9 cellular contexts compared by ENCODE assay signal in genomic region chr16:71367243-71367976, GRCh38. TPM values are rescaled to one million over a fixed set of nuclear protein-coding genes. Genes with fewer than 3 reads are reported as not detected.
DNase-seq lines count a peak whose midpoint lies in the region; ATAC-seq, FAIRE-seq and TF ChIP-seq lines count a peak whose summit lies in the region.
"Had no signal": no experiment of that assay in that cellular context is flagged by ENCODE, and none has a peak within 500 bp of the region (broad histone marks: within the 10 kb centered on the region; RNA-seq: fewer than 3 reads in every experiment).

No MANE protein-coding gene starts in this region.

- H3K27me3 Mint-ChIP-seq in activated T-helper 17 cell treated with anti-CD3 and anti-CD28 coated beads, Interleukin-2, amount 50 U/mL, for 72 hours = peaks cover 24% of the 10 kb centered on the region

- no peaks in the 10 kb centered on the region for H4K20me1 ChIP-seq in keratinocyte (ENCODE audit: control insufficient read depth, extremely low read depth, insufficient read depth, low read length)

- no peaks in the 10 kb centered on the region for H3K36me3 Mint-ChIP-seq in activated T-helper 17 cell treated with anti-CD3 and anti-CD28 coated beads, Interleukin-2, amount 50 U/mL, for 72 hours (ENCODE audit: low read depth)

- no peak for TF ChIP-seq POLR2A in suprapubic skin (IDR thresholded peaks at IDR 0.05)

- TF ChIP-seq CTCF in keratinocyte (optimal IDR thresholded peaks at IDR 0.05 in 1 of 3, IDR thresholded peaks at IDR 0.05 in 1 of 3, conservative IDR thresholded peaks at IDR 0.05 in 1 of 3; ENCODE audit: extremely low read depth in 1 of 3, insufficient read depth in 2 of 3, low read length in 3 of 3) (peak; percentile 83 to 92 (median 92)), suprapubic skin (IDR thresholded peaks at IDR 0.05) (peak in 1 of 2 donors; percentile 34)

- no peaks in the 10 kb centered on the region for H3K4me1 Mint-ChIP-seq in activated T-helper 17 cell treated with anti-CD3 and anti-CD28 coated beads, Interleukin-2, amount 50 U/mL, for 72 hours

- H3K27me3 ChIP-seq in keratinocyte (ENCODE audit: control insufficient read depth, extremely low read depth, insufficient read depth, low read length) (peaks cover 5% of the 10 kb centered on the region), suprapubic skin (peaks cover 22% of the 10 kb centered on the region)

- H3K4me1 ChIP-seq in keratinocyte (ENCODE audit: control insufficient read depth, extremely low read depth, insufficient read depth, low read length) (no peaks in the 10 kb centered on the region), suprapubic skin (no peaks in the 10 kb centered on the region)

- WGBS in suprapubic skin = 77% methylated on average over 9 of the region's 12 CpGs

- H3K9me1 ChIP-seq in keratinocyte (ENCODE audit: control insufficient read depth, extremely low read depth, insufficient read depth, low read length) = no peaks in the 10 kb centered on the region

- H3K9me3 ChIP-seq in keratinocyte (ENCODE audit: control insufficient read depth, low read depth, low read length) (no peaks in the 10 kb centered on the region), suprapubic skin (no peaks in the 10 kb centered on the region)

- H3K4me3 ChIP-seq in keratinocyte (ENCODE audit: control insufficient read depth in 2 of 3, extremely low read depth in 1 of 3, insufficient read depth in 2 of 3, low read depth in 1 of 3, low read length in 3 of 3) = no peak overlapping the region
- H3K4me3 ChIP-seq in suprapubic skin = no peak overlapping the region

- H3K9me3 Mint-ChIP-seq in activated T-helper 17 cell treated with anti-CD3 and anti-CD28 coated beads, Interleukin-2, amount 50 U/mL, for 72 hours = no peaks in the 10 kb centered on the region

- H3K9ac ChIP-seq in keratinocyte (ENCODE audit: control insufficient read depth, extremely low read depth, insufficient read depth, low read length) = no peak overlapping the region

- peak; percentile 45 for DNase-seq in COLO829 (ENCODE audit: low spot score)
- DNase-seq in GM19240 (ENCODE audit: insufficient read length, low spot score) = peak; percentile 39
- DNase-seq in NCI-H2227 treated with DMSO at 0.1 percent for 48 hours (lab: John Stamatoyannopoulos, UW) = peak; percentile 37
- no peak for DNase-seq in keratinocyte (ENCODE audit: low read depth, low spot score)
- DNase-seq in superior temporal gyrus (ENCODE audit: extremely low spot score) = peak; percentile 18
- no peak for DNase-seq in NCI-H2029 treated with DMSO at 0.1 percent for 48 hours (lab: John Stamatoyannopoulos, UW)
- DNase-seq in suprapubic skin (ENCODE audit: low spot score in 2 of 2) = no peak

- H3K27ac Mint-ChIP-seq in activated T-helper 17 cell treated with anti-CD3 and anti-CD28 coated beads, Interleukin-2, amount 50 U/mL, for 72 hours = no peak overlapping the region

- no peak overlapping the region for H3K4me3 Mint-ChIP-seq in activated T-helper 17 cell treated with anti-CD3 and anti-CD28 coated beads, Interleukin-2, amount 50 U/mL, for 72 hours

- H3K4me2 ChIP-seq in keratinocyte (ENCODE audit: control insufficient read depth, extremely low read depth, insufficient read depth, low read depth, low read length) = no peak overlapping the region

- no peaks in the 10 kb centered on the region for H3K79me2 ChIP-seq in keratinocyte (ENCODE audit: control insufficient read depth, insufficient read depth, low read length)

- peak; percentile 65 for ATAC-seq in activated T-helper 17 cell treated with anti-CD3 and anti-CD28 coated beads, Interleukin-2, amount 50 U/mL, for 72 hours (replicated peaks)

- TF ChIP-seq EP300 in suprapubic skin (IDR thresholded peaks at IDR 0.05) = no peak

- H3K36me3 ChIP-seq in keratinocyte (ENCODE audit: control insufficient read depth in 2 of 2, extremely low read depth in 1 of 2, insufficient read depth in 2 of 2, low read length in 2 of 2) (no peaks in the 10 kb centered on the region), suprapubic skin (no peaks in the 10 kb centered on the region)

- FAIRE-seq in keratinocyte (lab: Jason Lieb, UNC) = no peak

- H3K27ac ChIP-seq in keratinocyte (ENCODE audit: control insufficient read depth, insufficient read depth, low read length) (no peak overlapping the region), suprapubic skin (no peak overlapping the region)

- dilution Hi-C loops in keratinocyte (cut with MboI; ENCODE audit: extremely low pct_ligation_motif_present, low sequenced_read_pairs) = no loop called here

- no peak overlapping the region for H2AFZ ChIP-seq in keratinocyte (ENCODE audit: control insufficient read depth, low read length)

RNA-seq across cellular contexts. Expression of gene CALB2, which starts 8.9 kb away (rescaled TPM):
- not detected for total RNA-seq in activated T-helper 17 cell treated with anti-CD3 and anti-CD28 coated beads, Interleukin-2, amount 50 U/mL, for 72 hours
- polyA plus RNA-seq in keratinocyte = 0.39 to 1.4 TPM (median 1.2 TPM) in 3 replicates
- polyA plus RNA-seq in keratinocyte (2011; ENCODE audit: low read depth) = 16.9 TPM
- 0.62 and 0.92 TPM in 2 replicates for polyA plus RNA-seq in keratinocyte (2011; cell fraction: cytosol; rRNA removed)
- 0.60 and 1.0 TPM in 2 replicates for polyA plus RNA-seq in keratinocyte (2011; cell fraction: nucleus; rRNA removed)
- 0.89 and 8.8 TPM in 2 replicates for polyA plus RNA-seq in keratinocyte (2012; ENCODE audit: low replicate concordance)
- polyA minus RNA-seq in keratinocyte = 0.35 TPM in 1 of 3 replicates, not detected in the others
- polyA minus RNA-seq in keratinocyte (2011; cell fraction: cytosol; rRNA and poly(A)+ RNA removed) = not detected
- 0.39 and 3.7 TPM in 2 replicates for polyA minus RNA-seq in keratinocyte (2011; cell fraction: nucleus; rRNA and poly(A)+ RNA removed)
- 1 to 10 TPM; 4.3 to 7.7 (median 5.6) TPM for total RNA-seq in suprapubic skin
- total RNA-seq: mononuclear cell had no signal

Comparison
In these comparisons a context has a peak if more than half of its experiments do, and no peak if none do; other contexts are left out.
1. DNase-seq: peak in COLO829 (single experiment), GM19240 (single experiment), NCI-H2227 treated with DMSO at 0.1 percent for 48 hours (single experiment) and superior temporal gyrus (single experiment); none in keratinocyte (single experiment), NCI-H2029 treated with DMSO at 0.1 percent for 48 hours (single experiment) and suprapubic skin (0 of 2).
2. RNA of gene CALB2, which starts 8.9 kb away (total RNA-seq): 4.3 to 7.7 TPM in suprapubic skin; not detected in activated T-helper 17 cell treated with anti-CD3 and anti-CD28 coated beads, Interleukin-2, amount 50 U/mL, for 72 hours; every median in the first group is over 4 times any median in the second.